10 cellular contexts compared by ENCODE assay signal in genomic region chr2:44778671-44779476, GRCh38.
DNase-seq lines count a peak whose midpoint lies in the region; ATAC-seq, FAIRE-seq and TF ChIP-seq lines count a peak whose summit lies in the region.
"Had no signal": no experiment of that assay in that cellular context is flagged by ENCODE, and none has a peak within 500 bp of the region (broad histone marks: within the 10 kb centered on the region; RNA-seq: fewer than 3 reads in every experiment).

No MANE protein-coding gene starts in this region.

- H3K4me3 Mint-ChIP-seq in CD4-positive, alpha-beta memory T cell: no peak overlapping the region
- H3K4me3 Mint-ChIP-seq: T-cell had no signal

- in situ Hi-C loops in GM12878 (cut with MboI): no loop called here

- CTCF ChIA-PET in GM12878 (lab: Yijun Ruan, JAX): interaction anchor here (0.8 to 3.9 kb wide), 17 partner anchors 8 to 299 kb away, joined by 3 to 14 read pairs (median 5); no protein-coding TSS in a partner anchor
- CTCF ChIA-PET in CD4-positive, alpha-beta memory T cell (lab: Charles Lee; ENCODE audit: partially characterized antibody): no interaction called here

- TF ChIP-seq POLR2A in GM12878 (IDR thresholded peaks at IDR 0.05; ENCODE audit: low read depth, low read length) (no peak), thyroid gland (IDR thresholded peaks at IDR 0.05) (no peak)

- ATAC-seq in GM19452 (IDR thresholded peaks at IDR 0.05; ENCODE audit: unreplicated experiment) (peak; percentile 92), HG03196 (IDR thresholded peaks at IDR 0.05; ENCODE audit: unreplicated experiment) (peak; percentile 94), GM12878 (peak; percentile 96)
- ATAC-seq: T-cell had no signal

- H3K79me2 ChIP-seq in GM12878 (ENCODE audit: control insufficient read depth, insufficient read depth, low read length): no peaks in the 10 kb centered on the region

- peak overlapping the region in 2 of 7 donors; percentile 16 to 44 for H3K27ac Mint-ChIP-seq in CD4-positive, alpha-beta memory T cell
- H3K27ac Mint-ChIP-seq: T-cell had no signal

- SMC1A ChIA-PET in GM12878 (lab: Charles Lee; ENCODE audit: uncharacterized antibody, unreplicated experiment): interaction anchor here (0.6 to 2.8 kb wide), 32 partner anchors 9 to 298 kb away, joined by 3 to 17 read pairs (median 4); no protein-coding TSS in a partner anchor

- RAD21 ChIA-PET in GM12878 (lab: Charles Lee; ENCODE audit: unreplicated experiment): interaction anchor here (0.6 to 2.6 kb wide), 29 partner anchors 9 to 664 kb away, joined by 3 to 15 read pairs (median 3); no protein-coding TSS in a partner anchor

- H3K4me3 ChIP-seq in BLaER1: peak overlapping the region; percentile 57
- H3K4me3 ChIP-seq in GM12878: peak overlapping the region; percentile 78
- no peak overlapping the region for H3K4me3 ChIP-seq in thyroid gland (replicated peaks in 1 of 3)
- H3K4me3 ChIP-seq in CD4-positive, alpha-beta memory T cell (ENCODE audit: low read length in 2 of 2): no peak overlapping the region

- peak; percentile 73 for DNase-seq in GM12878 (ENCODE audit: low read depth, low spot score)
- DNase-seq in dermis blood vessel endothelial cell: no peak
- no peak for DNase-seq in thyroid gland
- DNase-seq in CD4-positive, alpha-beta memory T cell: no peak
- no peak for DNase-seq in NCI-H748 (lab: John Stamatoyannopoulos, UW; ENCODE audit: unreplicated experiment)

- H4K20me1 ChIP-seq in BLaER1: no peaks in the 10 kb centered on the region
- no peaks in the 10 kb centered on the region for H4K20me1 ChIP-seq in GM12878 (ENCODE audit: control insufficient read depth, insufficient read depth)

- TF ChIP-seq CTCF in GM12878 (IDR thresholded peaks at IDR 0.05 in 2 of 3, conservative IDR thresholded peaks at IDR 0.05 in 1 of 3; ENCODE audit: control insufficient read depth in 2 of 3, extremely low read depth in 1 of 3, insufficient read depth in 1 of 3, low read depth in 3 of 3, low read length in 3 of 3) (0 out of 6 replicates have a peak, but pooled peaks of 1 of the 3 experiments have one; percentile 0), thyroid gland (IDR thresholded peaks at IDR 0.05) (no peak)

- H3K9me3 ChIP-seq in BLaER1 (peaks cover 15% of the 10 kb centered on the region), GM12878 (replicated peaks; ENCODE audit: control insufficient read depth, insufficient read depth, low read length) (peaks cover 7% of the 10 kb centered on the region), thyroid gland (no peaks in the 10 kb centered on the region)
- H3K9me3 ChIP-seq in CD4-positive, alpha-beta memory T cell (ENCODE audit: control insufficient read depth in 1 of 2, low read length in 2 of 2): no peaks in the 10 kb centered on the region

- 0 out of 2 replicates have a peak, but pooled peaks have one; percentile 12 for TF ChIP-seq RAD21 in GM12878 (IDR thresholded peaks at IDR 0.05; ENCODE audit: insufficient read depth, low read depth, low read length)

- H2AFZ ChIP-seq in GM12878 (ENCODE audit: control insufficient read depth, low read depth, low read length): peak overlapping the region; percentile 81

- H3K27ac ChIP-seq in BLaER1 (peak overlapping the region; percentile 58; the same call in 1 of the 2 replicates), GM12878 (ENCODE audit: control insufficient read depth, insufficient read depth) (peak overlapping the region; percentile 72), thyroid gland (no peak overlapping the region)
- no peak overlapping the region for H3K27ac ChIP-seq in CD4-positive, alpha-beta memory T cell (ENCODE audit: low read depth, low read length)
- H3K27ac ChIP-seq: C4-2B had no signal

- peak; percentile 35 to 75; a peak in 2 of 4 replicates for TF ChIP-seq EP300 in GM12878 (IDR thresholded peaks at IDR 0.05; ENCODE audit: borderline replicate concordance in 1 of 2, control insufficient read depth in 1 of 2, low read depth in 2 of 2, low read length in 2 of 2)

- H3K9ac ChIP-seq in BLaER1 (peak overlapping the region; percentile 43), GM12878 (ENCODE audit: control insufficient read depth, insufficient read depth, low read length) (peak overlapping the region; percentile 68)

- H3K4me2 ChIP-seq in BLaER1 (peak overlapping the region; percentile 94), GM12878 (ENCODE audit: control insufficient read depth, insufficient read depth) (peak overlapping the region; percentile 98)

- intact Hi-C loops in GM12878 (cut with micrococcal nuclease; ENCODE audit: unreplicated experiment) (loop anchor here (1.0 to 2.0 kb wide), 3 partner anchors 48 to 176 kb away; no protein-coding TSS in a partner anchor), thyroid gland (cut with DNase I) (no loop called here)
- intact Hi-C loops in CD4-positive, alpha-beta memory T cell (cut with micrococcal nuclease): no loop called here

- H3K27me3 ChIP-seq in BLaER1 (no peaks in the 10 kb centered on the region), GM12878 (replicated peaks in 1 of 2; ENCODE audit: control insufficient read depth in 2 of 2, insufficient read depth in 2 of 2, low read length in 1 of 2) (no peaks in the 10 kb centered on the region), thyroid gland (no peaks in the 10 kb centered on the region)
- H3K27me3 ChIP-seq in CD4-positive, alpha-beta memory T cell (ENCODE audit: insufficient read depth, low read length): no peaks in the 10 kb centered on the region

- no peaks in the 10 kb centered on the region for H3K27me3 Mint-ChIP-seq in CD4-positive, alpha-beta memory T cell
- H3K27me3 Mint-ChIP-seq: T-cell had no signal

- TSS peak; percentile 64 for BruUV-seq in GM12878 (replicated peaks; lab: Mats Ljungman, UMichigan)

- H3K4me1 Mint-ChIP-seq in CD4-positive, alpha-beta memory T cell: no peaks in the 10 kb centered on the region

- H3K4me1 ChIP-seq in BLaER1 (peaks cover 32% of the 10 kb centered on the region), GM12878 (ENCODE audit: control insufficient read depth, insufficient read depth, low read length) (peaks cover 25% of the 10 kb centered on the region), thyroid gland (peaks cover 5 to 9% of the 10 kb centered on the region in 2 donors)
- H3K4me1 ChIP-seq in CD4-positive, alpha-beta memory T cell (ENCODE audit: insufficient read depth, low read length): no peaks in the 10 kb centered on the region

- peaks cover 0 to 11% of the 10 kb centered on the region in 2 donors for H3K36me3 Mint-ChIP-seq in CD4-positive, alpha-beta memory T cell

- POLR2A ChIA-PET in GM12878 (lab: Charles Lee): interaction anchor here (0.8 to 1.5 kb wide), 4 partner anchors 47 to 162 kb away, joined by 3 to 7 read pairs (median 5); no protein-coding TSS in a partner anchor
- POLR2A ChIA-PET in CD4-positive, alpha-beta memory T cell (lab: Charles Lee; ENCODE audit: partially characterized antibody): no interaction called here

- 47% methylated on average over 17 of the region's 20 CpGs for WGBS in GM12878 (ENCODE audit: insufficient coverage, insufficient replicate concordance, low lambda C conversion rate, missing lambda C conversion rate)
- WGBS in thyroid gland, 2 donors: 66 to 71% methylated on average over 14 to 20 of the region's 20 CpGs

- H3K36me3 ChIP-seq in BLaER1 (no peaks in the 10 kb centered on the region), GM12878 (ENCODE audit: control insufficient read depth in 2 of 2, insufficient read depth in 2 of 2, low read length in 1 of 2) (no peaks in the 10 kb centered on the region), thyroid gland (no peaks in the 10 kb centered on the region)
- no peaks in the 10 kb centered on the region for H3K36me3 ChIP-seq in CD4-positive, alpha-beta memory T cell (ENCODE audit: insufficient read depth, low read length)

- FAIRE-seq in GM12878 (lab: Jason Lieb, UNC): peak; percentile 72

- H3K9me3 Mint-ChIP-seq in CD4-positive, alpha-beta memory T cell: peaks cover 0 to 12% (median 0%) of the 10 kb centered on the region in 8 donors

TF ChIP-seq in GM12878, 131 proteins besides CTCF, POLR2A, EP300 and RAD21 (continues in another document):
- no peak for TF ChIP-seq CHD1 (IDR thresholded peaks at IDR 0.05; ENCODE audit: low read depth, low read length)
- TF ChIP-seq CBFB (IDR thresholded peaks at IDR 0.05; ENCODE audit: low read depth): no peak
- peak; percentile 83 for TF ChIP-seq PKNOX1 (IDR thresholded peaks at IDR 0.05)
- no peak for TF ChIP-seq IRF5 (IDR thresholded peaks at IDR 0.05; ENCODE audit: borderline replicate concordance)
- TF ChIP-seq KDM1A (IDR thresholded peaks at IDR 0.05; ENCODE audit: borderline replicate concordance): no peak

Comparison
In these comparisons a context has a peak if more than half of its experiments do, and no peak if none do; other contexts are left out.
1. H3K27ac ChIP-seq: peak in BLaER1 (single experiment) and GM12878 (single experiment); none in thyroid gland (0 of 3) and CD4-positive, alpha-beta memory T cell (single experiment).
2. H3K4me3 ChIP-seq: peak in BLaER1 (single experiment) and GM12878 (single experiment); none in thyroid gland (0 of 3) and CD4-positive, alpha-beta memory T cell (0 of 2).
3. Peak in every context shown above with its lines, with median percentiles within 50 percentile points of each other: ATAC-seq.